Comparison of ENCODE assay signal across 13 cellular contexts in genomic region chr6:28269492-28269891, GRCh38. TPM values are rescaled to one million over a fixed set of nuclear protein-coding genes. Genes with fewer than 3 reads are reported as not detected.
DNase-seq lines count a peak whose midpoint lies in the region; ATAC-seq and TF ChIP-seq lines count a peak whose summit lies in the region.
"Had no signal": no experiment of that assay in that cellular context is flagged by ENCODE, and none has a peak within 500 bp of the region (broad histone marks: within the 10 kb centered on the region; RNA-seq: fewer than 3 reads in every experiment).

No MANE protein-coding gene starts in this region.

- H3K27ac ChIP-seq in fibroblast of lung (ENCODE audit: insufficient read depth, low read length): no peak overlapping the region
- H3K27ac ChIP-seq in thoracic aorta: no peak overlapping the region
- H3K27ac ChIP-seq: vagina, WERI-Rb-1 had no signal

- no peak overlapping the region for H3K4me2 ChIP-seq in fibroblast of lung (ENCODE audit: extremely low read depth, insufficient read depth, low read length)

- peak; percentile 23 for DNase-seq in stimulated activated CD4-positive, alpha-beta T cell treated with anti-CD3 and anti-CD28 coated beads, Interleukin-4, amount 100 ng/mL, for 24 hours
- DNase-seq in stimulated activated CD4-positive, alpha-beta T cell treated with anti-CD3 and anti-CD28 coated beads, Interleukin-4, amount 100 ng/mL, for 4 hours: no peak
- peak; percentile 56 for DNase-seq in RPMI8226
- DNase-seq in fibroblast of lung (ENCODE audit: low read depth in 2 of 2): peak; percentile 85 to 93
- DNase-seq in thoracic aorta (ENCODE audit: low spot score): no peak
- DNase-seq in T-helper 2 cell: no peak
- DNase-seq: central memory CD4-positive, alpha-beta T cell; DMS153; WERI-Rb-1 had no signal

- no peak overlapping the region for H3K9ac ChIP-seq in fibroblast of lung (ENCODE audit: insufficient read depth, low read length)

- H2AFZ ChIP-seq in fibroblast of lung (ENCODE audit: low read length): no peak overlapping the region

- H3K9me3 ChIP-seq in fibroblast of lung (ENCODE audit: control insufficient read depth, insufficient read depth, low read depth, low read length) (no peaks in the 10 kb centered on the region), thoracic aorta (no peaks in the 10 kb centered on the region)
- H3K9me3 ChIP-seq: vagina had no signal

- no peaks in the 10 kb centered on the region for H4K20me1 ChIP-seq in fibroblast of lung (ENCODE audit: control insufficient read depth, extremely low read depth, insufficient read depth, low read length)

- no peaks in the 10 kb centered on the region for H3K4me1 ChIP-seq in fibroblast of lung (ENCODE audit: control insufficient read depth, extremely low read depth, insufficient read depth, low read length)
- H3K4me1 ChIP-seq in thoracic aorta (ENCODE audit: control insufficient read depth in 1 of 2, low read depth in 2 of 2): peaks cover 10 to 19% of the 10 kb centered on the region in 2 donors

- H3K79me2 ChIP-seq in fibroblast of lung (ENCODE audit: control insufficient read depth, insufficient read depth, low read length): peaks cover 17% of the 10 kb centered on the region

- H3K4me3 ChIP-seq in fibroblast of lung (replicated peaks in 1 of 4; ENCODE audit: control extremely low read depth in 1 of 4, insufficient read depth in 1 of 4, low read depth in 3 of 4, low read length in 4 of 4) (no peak overlapping the region), thoracic aorta (no peak overlapping the region)
- H3K4me3 ChIP-seq: vagina had no signal

- ATAC-seq in thoracic aorta (ENCODE audit: insufficient number of reproducible peaks, low FRiP score, low read depth): peak; percentile 52
- ATAC-seq in GM18498 (IDR thresholded peaks at IDR 0.05; ENCODE audit: unreplicated experiment): no peak
- ATAC-seq in HG03342 (IDR thresholded peaks at IDR 0.05; ENCODE audit: unreplicated experiment): no peak
- ATAC-seq: left lobe of liver had no signal

- H3K36me3 ChIP-seq in fibroblast of lung (ENCODE audit: control insufficient read depth, insufficient read depth, low read length) (peaks cover 2% of the 10 kb centered on the region), thoracic aorta (peaks cover 24% of the 10 kb centered on the region)

- H3K27me3 ChIP-seq in fibroblast of lung (ENCODE audit: control insufficient read depth, insufficient read depth, low read length) (no peaks in the 10 kb centered on the region), thoracic aorta (replicated peaks; ENCODE audit: insufficient read depth) (no peaks in the 10 kb centered on the region)
- H3K27me3 ChIP-seq: vagina had no signal

- no peak for TF ChIP-seq CTCF in fibroblast of lung (conservative IDR thresholded peaks at IDR 0.05 in 1 of 2, IDR thresholded peaks at IDR 0.05 in 1 of 2; ENCODE audit: low read depth in 1 of 2, low read length in 2 of 2)
- no peak for TF ChIP-seq CTCF in thoracic aorta (IDR thresholded peaks at IDR 0.05)

RNA-seq across cellular contexts. Expression of gene ZSCAN26, which starts 2.5 kb away (rescaled TPM):
- 21.6 and 23.9 TPM in 2 replicates for total RNA-seq in fibroblast of lung
- polyA plus RNA-seq in fibroblast of lung: 12.7 and 16.6 TPM in 2 replicates
- polyA plus RNA-seq in fibroblast of lung (2012): 6.2 and 7.6 TPM in 2 replicates
- 0.52 and 10.8 TPM in 2 replicates for polyA minus RNA-seq in fibroblast of lung (ENCODE audit: low replicate concordance)
- 10 to 100 TPM; 25.7 to 45.0 TPM for total RNA-seq in thoracic aorta

RNA-seq across cellular contexts. Expression of gene NKAPL, which starts 10.4 kb away (rescaled TPM):
- total RNA-seq in fibroblast of lung (2.8 and 3.3 TPM in 2 replicates), thoracic aorta (1 to 10 TPM in 1 of 2 donors, under 1 TPM in 1; 0.49 to 1.1 TPM)
- polyA plus RNA-seq in fibroblast of lung: 1.2 and 1.4 TPM in 2 replicates
- polyA plus RNA-seq in fibroblast of lung (2012): 1.2 and 1.6 TPM in 2 replicates
- polyA minus RNA-seq in fibroblast of lung (ENCODE audit: low replicate concordance): not detected in 2 replicates
- total RNA-seq: vagina had no signal

RNA-seq across cellular contexts. Expression of gene PGBD1, which starts 11.9 kb away (rescaled TPM):
- 5.6 and 5.8 TPM in 2 replicates for total RNA-seq in fibroblast of lung
- polyA plus RNA-seq in fibroblast of lung: 5.5 and 5.8 TPM in 2 replicates
- polyA plus RNA-seq in fibroblast of lung (2012): 3.8 and 4.8 TPM in 2 replicates
- polyA minus RNA-seq in fibroblast of lung (ENCODE audit: low replicate concordance): 1.8 and 2.5 TPM in 2 replicates
- 1 to 10 TPM; 7.3 to 8.3 TPM for total RNA-seq in thoracic aorta

RNA-seq across cellular contexts. Expression of gene ZKSCAN4, which starts 17.4 kb away (rescaled TPM):
- total RNA-seq in fibroblast of lung: 6.9 and 7.3 TPM in 2 replicates
- polyA plus RNA-seq in fibroblast of lung: 3.0 and 4.4 TPM in 2 replicates
- polyA plus RNA-seq in fibroblast of lung (2012): 2.5 and 3.4 TPM in 2 replicates
- polyA minus RNA-seq in fibroblast of lung (ENCODE audit: low replicate concordance): 0.30 and 1.0 TPM in 2 replicates
- total RNA-seq in thoracic aorta: 1 to 10 TPM; 2.3 to 2.4 TPM

RNA-seq across cellular contexts. Expression of gene ZSCAN9, which starts 44.4 kb away (rescaled TPM):
- total RNA-seq in fibroblast of lung (9.5 and 11.6 TPM in 2 replicates), thoracic aorta (10 to 100 TPM; 11.6 to 29.0 TPM)
- polyA plus RNA-seq in fibroblast of lung: 10.3 and 11.3 TPM in 2 replicates
- 6.4 TPM in 2 replicates for polyA plus RNA-seq in fibroblast of lung (2012)
- 3.7 and 11.9 TPM in 2 replicates for polyA minus RNA-seq in fibroblast of lung (ENCODE audit: low replicate concordance)

Comparison
In these comparisons a context has a peak if more than half of its experiments do, and no peak if none do; other contexts are left out.
1. DNase-seq: peak in stimulated activated CD4-positive, alpha-beta T cell treated with anti-CD3 and anti-CD28 coated beads, Interleukin-4, amount 100 ng/mL, for 24 hours (single experiment), RPMI8226 (single experiment) and fibroblast of lung (2 of 2); none in stimulated activated CD4-positive, alpha-beta T cell treated with anti-CD3 and anti-CD28 coated beads, Interleukin-4, amount 100 ng/mL, for 4 hours (0 of 2), thoracic aorta (single experiment) and T-helper 2 cell (0 of 5).